Comparison of ENCODE assay signal across 8 cellular contexts in genomic region chr11:67804435-67805255, GRCh38.
A peak's percentile ranks its signal among the peaks of the same experiment; 100 is the strongest.
DNase-seq lines count a peak whose midpoint lies in the region; ATAC-seq and TF ChIP-seq lines count a peak whose summit lies in the region.
"Not testable (repeated sequence)": the region's sequence is repeated elsewhere in the genome, so short reads cannot be mapped to it uniquely, and the experiment has no call there.

No MANE protein-coding gene starts in this region.

- H3K79me2 ChIP-seq in KMS-11 (ENCODE audit: insufficient read depth, low read depth) = not testable (repeated sequence)

- H3K36me3 ChIP-seq in KMS-11 (ENCODE audit: insufficient read depth); adrenal gland (replicated peaks in 1 of 2): not testable (repeated sequence)

- WGBS in adrenal gland, 4 donors = 2 to 20% (median 5%) methylated on average over 1 to 47 of the region's 47 CpGs

- not testable (repeated sequence) for H3K4me3 ChIP-seq in KMS-11 (IDR thresholded peaks at IDR 0.05; ENCODE audit: insufficient read depth, low read depth, low read length)
- peak overlapping the region in 3 of 4 donors; percentile 33 to 89 (median 42) for H3K4me3 ChIP-seq in adrenal gland
- peak overlapping the region; percentile 55 for H3K4me3 ChIP-seq in mononuclear cell (ENCODE audit: low read length)

- H3K9me3 ChIP-seq in adrenal gland (replicated peaks in 1 of 3); mononuclear cell (ENCODE audit: low read depth, low read length): not testable (repeated sequence)

- not testable (repeated sequence) for TF ChIP-seq CTCF in C4-2B (conservative IDR thresholded peaks at IDR 0.05); KMS-11 (conservative IDR thresholded peaks at IDR 0.05; ENCODE audit: low read depth, low read length); adrenal gland (IDR thresholded peaks at IDR 0.05)

- peak overlapping the region; percentile 76 for H3K9ac ChIP-seq in KMS-11

- peak; percentile 19 for ATAC-seq in GM21717 (IDR thresholded peaks at IDR 0.05; ENCODE audit: unreplicated experiment)

- peak overlapping the region; percentile 57 for H2AFZ ChIP-seq in KMS-11 (ENCODE audit: low read depth)

- peak; percentile 40 for DNase-seq in SK-N-DZ (ENCODE audit: low spot score)
- peak in 6 of 7 donors; percentile 29 to 64 (median 32) for DNase-seq in adrenal gland
- peak; percentile 47 for DNase-seq in fibroblast of peridontal ligament (ENCODE audit: extremely low read depth)
- DNase-seq in stimulated activated CD4-positive, alpha-beta T cell treated with anti-CD3 and anti-CD28 coated beads, Interleukin-1b, Interleukin-23, amount 100 ng/mL, for 48 hours = peak; percentile 31

- intact Hi-C loops in adrenal gland (cut with DNase I) = loop anchor here in 1 of 2 donors (10.0 kb wide), 1 partner anchor 170 kb away; the partner anchor contains the start of gene TBX10

- H3K4me1 ChIP-seq in KMS-11 (ENCODE audit: low read depth, poor library complexity, severe bottlenecking) = peaks cover 22% of the 10 kb centered on the region
- not testable (repeated sequence) for H3K4me1 ChIP-seq in adrenal gland (replicated peaks in 1 of 2)
- H3K4me1 ChIP-seq in mononuclear cell (ENCODE audit: insufficient read depth, low read length) = peaks cover 11% of the 10 kb centered on the region

- not testable (repeated sequence) for H4K20me1 ChIP-seq in KMS-11 (ENCODE audit: insufficient read depth)

- H3K27me3 ChIP-seq in KMS-11 (ENCODE audit: insufficient read depth, low read depth); adrenal gland; mononuclear cell (ENCODE audit: insufficient read depth, low read length): not testable (repeated sequence)

- peak overlapping the region; percentile 86 for H3K4me2 ChIP-seq in KMS-11

- H3K27ac ChIP-seq in C4-2B = peak overlapping the region; percentile 60
- H3K27ac ChIP-seq in KMS-11 = peak overlapping the region; percentile 43
- peak overlapping the region in 2 of 5 donors; percentile 52 to 94 for H3K27ac ChIP-seq in adrenal gland

- not testable (repeated sequence) for TF ChIP-seq POLR2A in adrenal gland (IDR thresholded peaks at IDR 0.05)
